Comparison of ENCODE assay signal across 27 cellular contexts in genomic region chr4:164509951-164510350, GRCh38.
A peak's percentile ranks its signal among the peaks of the same experiment; 100 is the strongest.
DNase-seq lines count a peak whose midpoint lies in the region; FAIRE-seq and TF ChIP-seq lines count a peak whose summit lies in the region.
"Had no signal": no experiment of that assay in that cellular context is flagged by ENCODE, and none has a peak within 500 bp of the region (broad histone marks: within the 10 kb centered on the region; RNA-seq: fewer than 3 reads in every experiment).

No MANE protein-coding gene starts in this region.

- TF ChIP-seq CTCF in astrocyte (IDR thresholded peaks at IDR 0.05; ENCODE audit: insufficient read depth, low read depth, low read length) = no peak

- H2BK120ac ChIP-seq in mesenchymal stem cell (ENCODE audit: low read depth, low read length) = no peak overlapping the region

- no peaks in the 10 kb centered on the region for H3K79me2 ChIP-seq in astrocyte (ENCODE audit: insufficient read depth, low read length)
- H3K79me2 ChIP-seq: hepatocyte had no signal

- H2AFZ ChIP-seq in astrocyte (ENCODE audit: low read depth, low read length) (no peak overlapping the region), mesenchymal stem cell (ENCODE audit: low read depth, low read length) (no peak overlapping the region)
- H2AFZ ChIP-seq: hepatocyte had no signal

- no peak overlapping the region for H2BK5ac ChIP-seq in mesenchymal stem cell (ENCODE audit: low read depth, low read length, poor library complexity, severe bottlenecking)

- H3K4me3 ChIP-seq in astrocyte (ENCODE audit: insufficient read depth, low read depth, low read length) (no peak overlapping the region), mesenchymal stem cell (ENCODE audit: insufficient read depth in 1 of 2, low read depth in 1 of 2, low read length in 2 of 2) (no peak overlapping the region)
- H3K4me3 ChIP-seq: dorsolateral prefrontal cortex, hepatocyte, neural progenitor cell, testis had no signal

- H3K9ac ChIP-seq in astrocyte (ENCODE audit: low read length) (no peak overlapping the region), mesenchymal stem cell (ENCODE audit: low read length) (no peak overlapping the region)
- H3K9ac ChIP-seq: neural progenitor cell had no signal

- no peaks in the 10 kb centered on the region for H3K27me3 Mint-ChIP-seq in astrocyte (ENCODE audit: low read depth, unreplicated experiment)
- H3K27me3 Mint-ChIP-seq: progenitor cell of endocrine pancreas, T-cell had no signal

- no peak overlapping the region for H3K14ac ChIP-seq in mesenchymal stem cell (ENCODE audit: low read length in 2 of 2)

- H3K79me1 ChIP-seq in mesenchymal stem cell (replicated peaks; ENCODE audit: low read length, poor library complexity, severe bottlenecking) = no peaks in the 10 kb centered on the region

- no peak overlapping the region for H4K8ac ChIP-seq in mesenchymal stem cell (ENCODE audit: low read length)

- no peak overlapping the region for H2AK5ac ChIP-seq in mesenchymal stem cell (ENCODE audit: low read length, severe bottlenecking)

- H3K36me3 Mint-ChIP-seq in astrocyte (ENCODE audit: low read depth, unreplicated experiment) = no peaks in the 10 kb centered on the region
- H3K36me3 Mint-ChIP-seq: CD8-positive, alpha-beta memory T cell; immature natural killer cell; neural progenitor cell; T-cell had no signal

- no peak overlapping the region for H3K27ac ChIP-seq in astrocyte (ENCODE audit: low read depth, low read length)
- no peak overlapping the region for H3K27ac ChIP-seq in mesenchymal stem cell (ENCODE audit: low read length, poor library complexity, severe bottlenecking)
- H3K27ac ChIP-seq: dorsolateral prefrontal cortex, hepatocyte, neural progenitor cell, testis had no signal

- no peaks in the 10 kb centered on the region for H3K27me3 ChIP-seq in astrocyte (ENCODE audit: insufficient read depth, low read length)
- no peaks in the 10 kb centered on the region for H3K27me3 ChIP-seq in mesenchymal stem cell (ENCODE audit: control insufficient read depth in 1 of 2, insufficient read depth in 1 of 2, low read length in 2 of 2)
- H3K27me3 ChIP-seq: hepatocyte, neural progenitor cell, testis had no signal

- H3K4me1 ChIP-seq in astrocyte (ENCODE audit: insufficient read depth, low read length) (no peaks in the 10 kb centered on the region), mesenchymal stem cell (ENCODE audit: control insufficient read depth, insufficient read depth, low read depth, low read length) (no peaks in the 10 kb centered on the region)
- H3K4me1 ChIP-seq: testis had no signal

- H4K20me1 ChIP-seq in astrocyte (ENCODE audit: insufficient read depth, low read length) = no peaks in the 10 kb centered on the region

- H3K9me3 Mint-ChIP-seq in astrocyte (ENCODE audit: unreplicated experiment) = no peaks in the 10 kb centered on the region
- H3K9me3 Mint-ChIP-seq: neural progenitor cell had no signal

- no peak overlapping the region for H3K4ac ChIP-seq in mesenchymal stem cell (ENCODE audit: low read depth in 1 of 2, low read length in 2 of 2)

- H3K27ac Mint-ChIP-seq in astrocyte (ENCODE audit: unreplicated experiment) = no peak overlapping the region
- H3K27ac Mint-ChIP-seq: activated T-cell treated with anti-CD3 and anti-CD28 coated beads, Interleukin-2, amount 50 U/mL, for 72 hours; CD8-positive, alpha-beta memory T cell; immature natural killer cell; neural progenitor cell; progenitor cell of endocrine pancreas; T-cell had no signal

- DNase-seq in HT1080 (ENCODE audit: low read depth) (peak; percentile 67), NCI-H226 (peak; percentile 47), astrocyte (ENCODE audit: low read depth) (peak; percentile 10), mesenchymal stem cell (no peak), NCI-H345 (lab: John Stamatoyannopoulos, UW) (no peak), RKO (ENCODE audit: low spot score) (no peak), AG08395 (ENCODE audit: low spot score) (no peak)
- DNase-seq: activated CD4-positive, alpha-beta T cell treated with anti-CD3 and anti-CD28 coated beads for 4 hours; activated naive CD4-positive, alpha-beta T cell treated with anti-CD3 and anti-CD28 coated beads, Interleukin-2, amount 50 U/mL, for 16 hours; activated T-cell treated with anti-CD3 and anti-CD28 coated beads, Interleukin-2, amount 50 U/mL, for 72 hours; anterior cingulate cortex; CD8-positive, alpha-beta memory T cell; DMS153; dorsolateral prefrontal cortex; foreskin melanocyte; GF-D8; immature natural killer cell; KG1; NCI-H1105 treated with DMSO at 0.1 percent for 48 hours; NCI-H2081 treated with DMSO at 0.1 percent for 48 hours; NCI-H510A treated with DMSO at 0.1 percent for 48 hours; SIG-M5; T-cell; testis had no signal

- no peak for FAIRE-seq in astrocyte (lab: Jason Lieb, UNC)

- no peak overlapping the region for H3K18ac ChIP-seq in mesenchymal stem cell (ENCODE audit: low read depth in 1 of 2, low read length in 2 of 2)

- 33% methylated on average over 3 of the region's 3 CpGs for WGBS in mesenchymal stem cell

- no peak overlapping the region for H3K4me2 ChIP-seq in astrocyte (ENCODE audit: low read length)
- H3K4me2 ChIP-seq in mesenchymal stem cell (ENCODE audit: low read length, poor library complexity, severe bottlenecking) = peak overlapping the region; percentile 25
- H3K4me2 ChIP-seq: hepatocyte, neural progenitor cell had no signal

- H3K9me3 ChIP-seq in astrocyte (ENCODE audit: insufficient read depth, low read depth, low read length) (peaks cover 2% of the 10 kb centered on the region), mesenchymal stem cell (ENCODE audit: control insufficient read depth, low read length) (no peaks in the 10 kb centered on the region)
- H3K9me3 ChIP-seq: testis had no signal

- H4K91ac ChIP-seq in mesenchymal stem cell (ENCODE audit: low read length) = no peak overlapping the region

- no peak overlapping the region for H3K23ac ChIP-seq in mesenchymal stem cell (ENCODE audit: low read length in 2 of 2)

- no peaks in the 10 kb centered on the region for H3K36me3 ChIP-seq in astrocyte (ENCODE audit: insufficient read depth, low read length)
- no peaks in the 10 kb centered on the region for H3K36me3 ChIP-seq in mesenchymal stem cell (ENCODE audit: control insufficient read depth in 1 of 2, insufficient read depth in 2 of 2, low read depth in 1 of 2, low read length in 2 of 2)
- H3K36me3 ChIP-seq: neural progenitor cell had no signal

- H2BK12ac ChIP-seq in mesenchymal stem cell (ENCODE audit: low read length in 2 of 2) = no peak overlapping the region

- H2BK15ac ChIP-seq in mesenchymal stem cell (ENCODE audit: low read depth, poor library complexity, severe bottlenecking) = no peak overlapping the region

- H3K4me3 Mint-ChIP-seq in astrocyte (ENCODE audit: unreplicated experiment) = no peak overlapping the region
- H3K4me3 Mint-ChIP-seq: activated T-cell treated with anti-CD3 and anti-CD28 coated beads, Interleukin-2, amount 50 U/mL, for 72 hours; CD8-positive, alpha-beta memory T cell; immature natural killer cell; neural progenitor cell; T-cell had no signal

- peaks cover 1% of the 10 kb centered on the region for H3K4me1 Mint-ChIP-seq in astrocyte (ENCODE audit: low read depth, unreplicated experiment)
- H3K4me1 Mint-ChIP-seq: CD8-positive, alpha-beta memory T cell; immature natural killer cell; neural progenitor cell; T-cell had no signal

Comparison
In these comparisons a context has a peak if more than half of its experiments do, and no peak if none do; other contexts are left out.
1. DNase-seq: peak in HT1080 (single experiment), NCI-H226 (single experiment) and astrocyte (single experiment); none in mesenchymal stem cell (single experiment), NCI-H345 (single experiment), RKO (single experiment) and AG08395 (single experiment).